ENCODE assay signal across 1 cellular context in genomic region chr3:182959474-182960350, GRCh38.
TF ChIP-seq lines count a peak whose summit lies in the region.

No MANE protein-coding gene starts in this region.

TF ChIP-seq in A549, 52 proteins besides CTCF, POLR2A, EP300 and RAD21 (continued from another document):
- TF ChIP-seq, protein P1, sequence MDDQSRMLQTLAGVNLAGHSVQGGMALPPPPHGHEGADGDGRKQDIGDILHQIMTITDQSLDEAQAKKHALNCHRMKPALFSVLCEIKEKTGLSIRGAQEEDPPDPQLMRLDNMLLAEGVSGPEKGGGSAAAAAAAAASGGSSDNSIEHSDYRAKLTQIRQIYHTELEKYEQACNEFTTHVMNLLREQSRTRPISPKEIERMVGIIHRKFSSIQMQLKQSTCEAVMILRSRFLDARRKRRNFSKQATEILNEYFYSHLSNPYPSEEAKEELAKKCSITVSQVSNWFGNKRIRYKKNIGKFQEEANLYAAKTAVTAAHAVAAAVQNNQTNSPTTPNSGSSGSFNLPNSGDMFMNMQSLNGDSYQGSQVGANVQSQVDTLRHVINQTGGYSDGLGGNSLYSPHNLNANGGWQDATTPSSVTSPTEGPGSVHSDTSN (IDR thresholded peaks at IDR 0.05) = no peak
- TF ChIP-seq EHMT2 (IDR thresholded peaks at IDR 0.05; ENCODE audit: low read depth) = no peak
- TF ChIP-seq PHF8 (IDR thresholded peaks at IDR 0.05; ENCODE audit: borderline replicate concordance, low read depth) = no peak
- TF ChIP-seq NR3C1 (IDR thresholded peaks at IDR 0.05) = no peak
- TF ChIP-seq HOXA7 (CRISPR knock-in tag; IDR thresholded peaks at IDR 0.05) = no peak
- TF ChIP-seq FOSL2 (IDR thresholded peaks at IDR 0.05) = no peak
- TF ChIP-seq FOSL2 (CRISPR knock-in tag; IDR thresholded peaks at IDR 0.05) = no peak
- no peak for TF ChIP-seq ATOH8 (CRISPR knock-in tag; IDR thresholded peaks at IDR 0.05; ENCODE audit: low read depth)
- TF ChIP-seq MAZ (IDR thresholded peaks at IDR 0.05; ENCODE audit: borderline replicate concordance, low read depth, low read length) = no peak
